In genomic region chr3:53223541-53223966, GRCh38 we compare ENCODE assay signal across 1 cellular context.
TF ChIP-seq lines count a peak whose summit lies in the region.

No MANE protein-coding gene starts in this region.

TF ChIP-seq in GM23338, 12 proteins besides CTCF, POLR2A, EP300 and RAD21:
- TF ChIP-seq ZNF331 (CRISPR knock-in tag; IDR thresholded peaks at IDR 0.05; ENCODE audit: low read depth) (no peak), EZH2phosphoT487 (IDR thresholded peaks at IDR 0.05; ENCODE audit: unreplicated experiment) (no peak), REST (IDR thresholded peaks at IDR 0.05; ENCODE audit: unreplicated experiment) (no peak), ZNF462 (CRISPR knock-in tag; IDR thresholded peaks at IDR 0.05) (no peak), EZH2 (IDR thresholded peaks at IDR 0.05; ENCODE audit: low read depth, unreplicated experiment) (no peak), NANOG (IDR thresholded peaks at IDR 0.05; ENCODE audit: borderline replicate concordance) (no peak), ZNF114 (CRISPR knock-in tag; IDR thresholded peaks at IDR 0.05) (no peak), CREB1 (CRISPR knock-in tag; IDR thresholded peaks at IDR 0.05; ENCODE audit: low read depth) (no peak), STAT1 (IDR thresholded peaks at IDR 0.05; ENCODE audit: unreplicated experiment) (no peak), POLR2AphosphoS5 (IDR thresholded peaks at IDR 0.05; ENCODE audit: low read depth) (no peak; the same call in 1 of the 2 replicates), JUNB (IDR thresholded peaks at IDR 0.05; ENCODE audit: unreplicated experiment) (no peak), ETS1 (IDR thresholded peaks at IDR 0.05) (no peak)
TF ChIP-seq in GM23338: peak in this region for 0.
